In genomic region chr16:54180421-54181359, GRCh38 we compare ENCODE assay signal across 1 cellular context.
A peak's percentile ranks its signal among the peaks of the same experiment; 100 is the strongest.
TF ChIP-seq lines count a peak whose summit lies in the region.

No MANE protein-coding gene starts in this region.

TF ChIP-seq in HepG2, 621 proteins besides CTCF, POLR2A, EP300 and RAD21 (continued from another document and continues in another):
- TF ChIP-seq ZNF281 (CRISPR knock-in tag; IDR thresholded peaks at IDR 0.05; ENCODE audit: borderline replicate concordance) = peak; percentile 91
- no peak for TF ChIP-seq RFX3 (CRISPR knock-in tag; IDR thresholded peaks at IDR 0.05)
- no peak for TF ChIP-seq ZNF547 (CRISPR knock-in tag; IDR thresholded peaks at IDR 0.05)
- no peak for TF ChIP-seq ZXDC (CRISPR knock-in tag; IDR thresholded peaks at IDR 0.05)
- no peak for TF ChIP-seq CREBL2 (CRISPR knock-in tag; IDR thresholded peaks at IDR 0.05; ENCODE audit: borderline replicate concordance)
- TF ChIP-seq ZNF329 (CRISPR knock-in tag; IDR thresholded peaks at IDR 0.05; ENCODE audit: low read depth) = no peak
- TF ChIP-seq ONECUT2 (CRISPR knock-in tag; IDR thresholded peaks at IDR 0.05) = no peak
- TF ChIP-seq ZNF614 (CRISPR knock-in tag; IDR thresholded peaks at IDR 0.05; ENCODE audit: borderline replicate concordance) = no peak
- no peak for TF ChIP-seq RARG (CRISPR knock-in tag; IDR thresholded peaks at IDR 0.05; ENCODE audit: low read depth)
- TF ChIP-seq CHD2 (IDR thresholded peaks at IDR 0.05; ENCODE audit: low read depth, low read length) = no peak
- no peak for TF ChIP-seq ZNF720 (CRISPR knock-in tag; IDR thresholded peaks at IDR 0.05)
- TF ChIP-seq JUNB (CRISPR knock-in tag; IDR thresholded peaks at IDR 0.05; ENCODE audit: borderline replicate concordance) = no peak
- no peak for TF ChIP-seq ZNF746 (CRISPR knock-in tag; IDR thresholded peaks at IDR 0.05)
- TF ChIP-seq RERE (CRISPR knock-in tag; IDR thresholded peaks at IDR 0.05; ENCODE audit: low read depth) = peak; percentile 41; the same call in 1 of the 2 replicates
- no peak for TF ChIP-seq ZBTB3 (CRISPR knock-in tag; IDR thresholded peaks at IDR 0.05; ENCODE audit: borderline replicate concordance, low read depth)
- TF ChIP-seq HCFC1 (IDR thresholded peaks at IDR 0.05; ENCODE audit: low read depth, low read length) = no peak
- no peak for TF ChIP-seq CBFB (CRISPR knock-in tag; IDR thresholded peaks at IDR 0.05)
- no peak for TF ChIP-seq AGO2 (optimal IDR thresholded peaks at IDR 0.05; ENCODE audit: low read depth, low read length)
- TF ChIP-seq KDM4B (CRISPR knock-in tag; IDR thresholded peaks at IDR 0.05) = no peak
- peak; percentile 86; the same call in 1 of the 2 replicates for TF ChIP-seq SMAD3 (CRISPR knock-in tag; IDR thresholded peaks at IDR 0.05)
- TF ChIP-seq SRSF1 (optimal IDR thresholded peaks at IDR 0.05; ENCODE audit: low read depth, low read length) = no peak
- no peak for TF ChIP-seq ZFP62 (CRISPR knock-in tag; IDR thresholded peaks at IDR 0.05)
- no peak for TF ChIP-seq SMAD9 (CRISPR knock-in tag; IDR thresholded peaks at IDR 0.05)
- peak; percentile 87 for TF ChIP-seq HNF1A (IDR thresholded peaks at IDR 0.05; ENCODE audit: low read depth)
- TF ChIP-seq HNF1A (CRISPR knock-in tag; IDR thresholded peaks at IDR 0.05; ENCODE audit: borderline replicate concordance) = peak; percentile 93
- no peak for TF ChIP-seq ARID2 (CRISPR knock-in tag; IDR thresholded peaks at IDR 0.05; ENCODE audit: borderline replicate concordance)
- no peak for TF ChIP-seq HDAC6 (IDR thresholded peaks at IDR 0.05; ENCODE audit: low read depth, low read length)
- no peak for TF ChIP-seq ZNF761 (CRISPR knock-in tag; conservative IDR thresholded peaks at IDR 0.05)
- no peak for TF ChIP-seq NFYC (CRISPR knock-in tag; IDR thresholded peaks at IDR 0.05)
- no peak for TF ChIP-seq NFAT5 (CRISPR knock-in tag; IDR thresholded peaks at IDR 0.05)
- 0 out of 2 replicates have a peak, but pooled peaks have one; percentile 13 for TF ChIP-seq ZNF337 (CRISPR knock-in tag; IDR thresholded peaks at IDR 0.05; ENCODE audit: borderline replicate concordance, low read depth)
- TF ChIP-seq ZBTB21 (CRISPR knock-in tag; IDR thresholded peaks at IDR 0.05) = no peak; the same call in 1 of the 2 replicates
- peak; percentile 43; the same call in 1 of the 2 replicates for TF ChIP-seq MEF2D (CRISPR knock-in tag; IDR thresholded peaks at IDR 0.05)
- TF ChIP-seq SNRNP70 (IDR thresholded peaks at IDR 0.05; ENCODE audit: low read depth, low read length) = no peak
- TF ChIP-seq MNT (IDR thresholded peaks at IDR 0.05) = no peak
